ENCODE assay signal across 9 cellular contexts in genomic region chr3:37546876-37547275, GRCh38.
DNase-seq lines count a peak whose midpoint lies in the region; ATAC-seq, FAIRE-seq and TF ChIP-seq lines count a peak whose summit lies in the region.
"Had no signal": no experiment of that assay in that cellular context is flagged by ENCODE, and none has a peak within 500 bp of the region (broad histone marks: within the 10 kb centered on the region; RNA-seq: fewer than 3 reads in every experiment).

No MANE protein-coding gene starts in this region.

- 3% methylated on average over 3 of the region's 3 CpGs for WGBS in HepG2 (ENCODE audit: low lambda C conversion rate)
- 13 to 24% methylated on average over 3 of the region's 3 CpGs for WGBS in lower leg skin, 2 donors

- no peak overlapping the region for H3K4me2 ChIP-seq in HepG2 (ENCODE audit: low read depth, low read length)

- TF ChIP-seq POLR2A in HepG2 (IDR thresholded peaks at IDR 0.05; ENCODE audit: insufficient read depth in 1 of 2, low read depth in 2 of 2, low read length in 2 of 2): no peak
- TF ChIP-seq POLR2A in lower leg skin (IDR thresholded peaks at IDR 0.05): no peak

- no peaks in the 10 kb centered on the region for H3K27me3 Mint-ChIP-seq in glutamatergic neuron (ENCODE audit: unreplicated experiment)

- H3K36me3 Mint-ChIP-seq in glutamatergic neuron (ENCODE audit: unreplicated experiment): no peaks in the 10 kb centered on the region

- H3K27ac ChIP-seq in HepG2 (ENCODE audit: extremely low read length, insufficient read depth, low read length): no peak overlapping the region

- no TSS peak for BruUV-seq in HepG2 (replicated peaks; lab: Mats Ljungman, UMichigan)

- no peak overlapping the region for H3K9ac ChIP-seq in HepG2 (ENCODE audit: insufficient read depth, low read depth, low read length)

- POLR2A ChIA-PET in HepG2 (lab: Yijun Ruan, JAX): no interaction called here

- H3K9me3 Mint-ChIP-seq in glutamatergic neuron (ENCODE audit: unreplicated experiment): no peaks in the 10 kb centered on the region
- H3K9me3 Mint-ChIP-seq: central memory CD8-positive, alpha-beta T cell had no signal

- CTCF ChIA-PET in HepG2 (lab: Yijun Ruan, JAX; ENCODE audit: low intra/inter-chr PET ratio, low total read pairs): no interaction called here

- H3K79me2 ChIP-seq in HepG2 (ENCODE audit: insufficient read depth, low read length): no peaks in the 10 kb centered on the region

- in situ Hi-C loops in astrocyte of the spinal cord (cut with HindIII; ENCODE audit: low sequenced_read_pairs) (no loop called here), HepG2 (cut with HindIII; ENCODE audit: extremely low pct_ligation_motif_present, low pct_unique_long_range_greater_than_20kb) (no loop called here)

- H2AFZ ChIP-seq in HepG2 (ENCODE audit: low read length): no peak overlapping the region

- H4K20me1 ChIP-seq in HepG2 (ENCODE audit: insufficient read depth, low read length): no peaks in the 10 kb centered on the region

- no peaks in the 10 kb centered on the region for H3K27me3 ChIP-seq in HepG2 (ENCODE audit: control insufficient read depth in 1 of 2, insufficient read depth in 2 of 2, low read length in 2 of 2)

- no peak for TF ChIP-seq CTCF in astrocyte of the spinal cord (IDR thresholded peaks at IDR 0.05; ENCODE audit: low read depth, low read length)
- TF ChIP-seq CTCF in HepG2 (CRISPR knock-in tag; IDR thresholded peaks at IDR 0.05): peak; percentile 18; the same call in 1 of the 2 replicates
- no peak for TF ChIP-seq CTCF in lower leg skin (IDR thresholded peaks at IDR 0.05)
- no peak for TF ChIP-seq CTCF in glutamatergic neuron (IDR thresholded peaks at IDR 0.05; ENCODE audit: partially characterized antibody, unreplicated experiment)

- peaks cover 4% of the 10 kb centered on the region for H3K4me1 Mint-ChIP-seq in glutamatergic neuron (ENCODE audit: low read depth, unreplicated experiment)
- H3K4me1 Mint-ChIP-seq: central memory CD8-positive, alpha-beta T cell had no signal

- DNase-seq in DMS53 (lab: John Stamatoyannopoulos, UW) (peak; percentile 31), astrocyte of the spinal cord (ENCODE audit: low read depth, low spot score) (peak; percentile 12), HepG2 (ENCODE audit: low spot score) (peak; percentile 7), lower leg skin (ENCODE audit: low spot score in 2 of 2) (no peak), activated gamma-delta T cell (lab: John Stamatoyannopoulos, UW) (no peak), NCI-H1092 (lab: John Stamatoyannopoulos, UW) (no peak), glutamatergic neuron (no peak)

- no peaks in the 10 kb centered on the region for H3K9me3 ChIP-seq in HepG2 (ENCODE audit: low read length)

- no peaks in the 10 kb centered on the region for H3K36me3 ChIP-seq in HepG2 (replicated peaks in 1 of 2; ENCODE audit: control insufficient read depth in 1 of 2, insufficient read depth in 2 of 2, low read length in 2 of 2)

- peak; percentile 42 for ATAC-seq in HG03432 (IDR thresholded peaks at IDR 0.05; ENCODE audit: unreplicated experiment)
- ATAC-seq in HepG2: peak; percentile 80

- H3K4me3 ChIP-seq in astrocyte of the spinal cord (ENCODE audit: low read depth, low read length): no peak overlapping the region
- no peak overlapping the region for H3K4me3 ChIP-seq in HepG2 (replicated peaks in 1 of 3; ENCODE audit: insufficient read depth in 1 of 3, low read depth in 2 of 3, low read length in 3 of 3)
- H3K4me3 ChIP-seq in lower leg skin (ENCODE audit: low read depth, poor library complexity, severe bottlenecking): no peak overlapping the region

- no peak overlapping the region for H3K4me3 Mint-ChIP-seq in glutamatergic neuron (ENCODE audit: unreplicated experiment)
- H3K4me3 Mint-ChIP-seq: central memory CD8-positive, alpha-beta T cell had no signal

- H3K4me1 ChIP-seq in HepG2 (ENCODE audit: insufficient read depth, low read length): no peaks in the 10 kb centered on the region

- H3K27ac Mint-ChIP-seq in glutamatergic neuron (ENCODE audit: unreplicated experiment): no peak overlapping the region

- peak; percentile 12 for FAIRE-seq in HepG2 (lab: Jason Lieb, UNC)

- intact Hi-C loops in HepG2 (cut with micrococcal nuclease; ENCODE audit: unreplicated experiment): no loop called here
- intact Hi-C loops in lower leg skin (cut with DNase I; ENCODE audit: low total_unique reads): no loop called here

- TF ChIP-seq EP300 in HepG2 (IDR thresholded peaks at IDR 0.05; ENCODE audit: low read depth in 2 of 2, low read length in 2 of 2) (no peak), HepG2 (CRISPR knock-in tag; IDR thresholded peaks at IDR 0.05; ENCODE audit: borderline replicate concordance) (no peak)

- no peak for TF ChIP-seq RAD21 in HepG2 (CRISPR knock-in tag; IDR thresholded peaks at IDR 0.05)

TF ChIP-seq in HepG2, 621 proteins besides CTCF, POLR2A, EP300 and RAD21:
- TF ChIP-seq STAG1 (CRISPR knock-in tag; IDR thresholded peaks at IDR 0.05) (peak; percentile 21; the same call in 1 of the 2 replicates), MXI1 (IDR thresholded peaks at IDR 0.05; ENCODE audit: borderline replicate concordance, low read depth, low read length) (no peak), ZNF138 (CRISPR knock-in tag; IDR thresholded peaks at IDR 0.05; ENCODE audit: low read depth) (no peak), ISX (CRISPR knock-in tag; conservative IDR thresholded peaks at IDR 0.05) (no peak), ARNT (IDR thresholded peaks at IDR 0.05) (no peak), ZSCAN5A (CRISPR knock-in tag; IDR thresholded peaks at IDR 0.05; ENCODE audit: borderline replicate concordance) (no peak), REL (CRISPR knock-in tag; conservative IDR thresholded peaks at IDR 0.05) (no peak), CEBPZ (IDR thresholded peaks at IDR 0.05; ENCODE audit: low read length) (no peak)
TF ChIP-seq in HepG2: peak in this region for 1.

Comparison
In these comparisons a context has a peak if more than half of its experiments do, and no peak if none do; other contexts are left out.
1. DNase-seq: peak in DMS53 (single experiment), astrocyte of the spinal cord (single experiment) and HepG2 (single experiment); none in lower leg skin (0 of 2), activated gamma-delta T cell (single experiment), NCI-H1092 (single experiment) and glutamatergic neuron (single experiment).